9 cellular contexts compared by ENCODE assay signal in genomic region chr10:122565766-122566206, GRCh38. TPM values are rescaled to one million over a fixed set of nuclear protein-coding genes. Genes with fewer than 3 reads are reported as not detected.
DNase-seq lines count a peak whose midpoint lies in the region; ATAC-seq and TF ChIP-seq lines count a peak whose summit lies in the region.
"Had no signal": no experiment of that assay in that cellular context is flagged by ENCODE, and none has a peak within 500 bp of the region (broad histone marks: within the 10 kb centered on the region; RNA-seq: fewer than 3 reads in every experiment).

No MANE protein-coding gene starts in this region.

- H3K4me3 ChIP-seq in RWPE2 (ENCODE audit: severe bottlenecking) (no peak overlapping the region), tibial nerve (peak overlapping the region in 1 of 4 donors; percentile 22)

- H3K9me3 ChIP-seq in RWPE2 (ENCODE audit: severe bottlenecking) (no peaks in the 10 kb centered on the region), tibial nerve (no peaks in the 10 kb centered on the region)

- DNase-seq in DMS 273 (lab: John Stamatoyannopoulos, UW; ENCODE audit: unreplicated experiment) (peak; percentile 87), Kasumi-1 (lab: John Stamatoyannopoulos, UW) (peak; percentile 60 to 85), RWPE2 (ENCODE audit: low spot score) (no peak), glomerular endothelial cell (ENCODE audit: extremely low read depth, low read depth, low spot score) (peak; percentile 83), pons (ENCODE audit: low spot score) (peak; percentile 96), tibial nerve (ENCODE audit: low spot score in 2 of 2) (peak; percentile 80 to 94)
- DNase-seq in activated naive CD4-positive, alpha-beta T cell treated with Interleukin-2 at 50 U/mL for 16 hours, result peak; percentile 74

- peak; percentile 61; the same call in 2 of the 3 replicates for ATAC-seq in RWPE2 (ENCODE audit: low read depth)
- no peak for ATAC-seq in GM18909 (IDR thresholded peaks at IDR 0.05; ENCODE audit: poor library complexity, unreplicated experiment)

- H3K36me3 ChIP-seq in RWPE2 (ENCODE audit: low read depth), result no peaks in the 10 kb centered on the region
- H3K36me3 ChIP-seq in tibial nerve, result no peaks in the 10 kb centered on the region

- 12 to 20% methylated on average over 13 of the region's 13 CpGs for WGBS in tibial nerve, 2 donors

- H3K4me1 ChIP-seq in RWPE2 (ENCODE audit: insufficient read depth, poor library complexity, severe bottlenecking), result peaks cover 5% of the 10 kb centered on the region
- H3K4me1 ChIP-seq in tibial nerve, result peaks cover 0 to 10% (median 0%) of the 10 kb centered on the region in 4 donors

- peak; percentile 91 for TF ChIP-seq CTCF in RWPE2 (IDR thresholded peaks at IDR 0.05; ENCODE audit: poor library complexity, severe bottlenecking)
- TF ChIP-seq CTCF in tibial nerve (IDR thresholded peaks at IDR 0.05), result peak; percentile 67 to 86 (median 79)

- H3K27me3 ChIP-seq in RWPE2 (ENCODE audit: insufficient read depth, poor library complexity, severe bottlenecking), result no peaks in the 10 kb centered on the region
- no peaks in the 10 kb centered on the region for H3K27me3 ChIP-seq in tibial nerve

- TF ChIP-seq EP300 in tibial nerve (IDR thresholded peaks at IDR 0.05), result peak in 1 of 2 donors; percentile 43

- H3K27ac ChIP-seq in RWPE2 (ENCODE audit: poor library complexity, severe bottlenecking) (no peak overlapping the region), tibial nerve (no peak overlapping the region)

- no peak for TF ChIP-seq POLR2A in tibial nerve (IDR thresholded peaks at IDR 0.05)

RNA-seq across cellular contexts. Expression of gene DMBT1, which starts 5.2 kb away (rescaled TPM):
- total RNA-seq in glomerular endothelial cell (0.12 TPM in 1 of 2 replicates, not detected in the other), tibial nerve (not detected)
- total RNA-seq: activated CD8-positive, alpha-beta memory T cell treated with anti-CD3 and anti-CD28 coated beads for 36 hours had no signal
